In genomic region chr1:45265244-45265643, GRCh38 we compare ENCODE assay signal across 24 cellular contexts.
"Had no signal": no experiment of that assay in that cellular context is flagged by ENCODE, and none has a peak within 500 bp of the region (broad histone marks: within the 10 kb centered on the region; RNA-seq: fewer than 3 reads in every experiment).

No MANE protein-coding gene starts in this region.

- H3K27ac ChIP-seq: cardiac muscle cell, SK-N-MC, VCaP had no signal

- ATAC-seq: activated T-helper 17 cell treated with anti-CD3 and anti-CD28 coated beads, Interleukin-2, amount 50 U/mL, for 72 hours; T-cell had no signal

- DNase-seq: activated CD4-positive, alpha-beta memory T cell treated with anti-CD3 and anti-CD28 coated beads, Interleukin-2, amount 10 ng/mL, durations not matched to agents 7 days and 5 days; activated CD4-positive, alpha-beta T cell treated with anti-CD3 and anti-CD28 coated beads, Interleukin-2, amount 50 U/mL, for 1 hour; activated CD4-positive, CD25-positive, alpha-beta regulatory T cell; activated gamma-delta T cell; activated naive CD4-positive, alpha-beta T cell treated with anti-CD3 and anti-CD28 coated beads for 36 hours; activated T-cell treated with anti-CD3 and anti-CD28 coated beads for 4 hours; activated T-cell treated with anti-CD3 and anti-CD28 coated beads, Interleukin-2, amount 50 U/mL, for 48 hours; brain microvascular endothelial cell; KG1; NCI-H1048; NCI-H1417; NCI-H1930; NCI-H2171; NCI-H226; NCI-H526 treated with DMSO at 0.1 percent for 48 hours; NCI-H82; OCI-M1; RPMI8226; T-cell; T-helper 2 cell had no signal

- H3K27me3 ChIP-seq: brain microvascular endothelial cell, cardiac muscle cell had no signal

- H3K36me3 ChIP-seq: brain microvascular endothelial cell, cardiac muscle cell had no signal

- H3K4me3 ChIP-seq: cardiac muscle cell, SK-N-MC had no signal
